8 cellular contexts compared by ENCODE assay signal in genomic region chr6:31546962-31547726, GRCh38. TPM values are rescaled to one million over a fixed set of nuclear protein-coding genes. Genes with fewer than 3 reads are reported as not detected.
DNase-seq lines count a peak whose midpoint lies in the region; ATAC-seq and TF ChIP-seq lines count a peak whose summit lies in the region.

Gene NFKBIL1, plus strand, starts transcription at chr6:31547608. Its CDS starts 87 bp downstream, at chr6:31547695.

- peaks cover 34% of the 10 kb centered on the region for H3K4me1 Mint-ChIP-seq in dendritic cell treated with granulocyte-macrophage colony-stimulating factor and Interleukin-4, amounts not matched to agents 40 ng/mL and 50 ng/mL, for 4 days (ENCODE audit: low read depth)

- intact Hi-C loops in dendritic cell treated with granulocyte-macrophage colony-stimulating factor and Interleukin-4, amounts not matched to agents 40 ng/mL and 50 ng/mL, for 4 days (cut with micrococcal nuclease): loop anchor here (2.0 to 5.0 kb wide), 2 partner anchors 52 to 285 kb away; no protein-coding TSS in a partner anchor

- DNase-seq in AG09309 (ENCODE audit: low read depth) (peak; percentile 93), NCI-H748 (lab: John Stamatoyannopoulos, UW; ENCODE audit: unreplicated experiment) (peak; percentile 99), left lobe of liver (ENCODE audit: low spot score) (peak; percentile 95)
- DNase-seq in activated CD4-positive, alpha-beta T cell treated with anti-CD3 and anti-CD28 coated beads, Interleukin-2, amount 50 U/mL, for 24 hours (ENCODE audit: low read depth in 1 of 2, low spot score in 1 of 2): peak; percentile 77 to 91
- peak; percentile 92 for DNase-seq in stimulated activated CD4-positive, alpha-beta T cell treated with anti-CD3 and anti-CD28 coated beads, Interleukin-2, amount 100 ng/mL, for 24 hours

- H3K27ac Mint-ChIP-seq in dendritic cell treated with granulocyte-macrophage colony-stimulating factor and Interleukin-4, amounts not matched to agents 40 ng/mL and 50 ng/mL, for 4 days: peak within 1 kb of the TSS; percentile 80

- peak; percentile 59 for ATAC-seq in HG03520 (IDR thresholded peaks at IDR 0.05; ENCODE audit: unreplicated experiment)
- ATAC-seq in left lobe of liver: peak; percentile 92

- peak within 1 kb of the TSS; percentile 77 for H3K4me3 Mint-ChIP-seq in dendritic cell treated with granulocyte-macrophage colony-stimulating factor and Interleukin-4, amounts not matched to agents 40 ng/mL and 50 ng/mL, for 4 days

- no peaks in the 10 kb centered on the region for H3K9me3 Mint-ChIP-seq in dendritic cell treated with granulocyte-macrophage colony-stimulating factor and Interleukin-4, amounts not matched to agents 40 ng/mL and 50 ng/mL, for 4 days

- TF ChIP-seq POLR2A in GM19193 (IDR thresholded peaks at IDR 0.05; ENCODE audit: extremely low read depth, insufficient read depth, insufficient read length): peak; percentile 56

- H3K36me3 Mint-ChIP-seq in dendritic cell treated with granulocyte-macrophage colony-stimulating factor and Interleukin-4, amounts not matched to agents 40 ng/mL and 50 ng/mL, for 4 days (ENCODE audit: low read depth): peaks cover 28% of the 10 kb centered on the region

- peak within 1 kb of the TSS; percentile 55 for H3K4me3 ChIP-seq in AG09309 (ENCODE audit: control insufficient read depth, low read depth, low read length)

- no peaks in the 10 kb centered on the region for H3K27me3 Mint-ChIP-seq in dendritic cell treated with granulocyte-macrophage colony-stimulating factor and Interleukin-4, amounts not matched to agents 40 ng/mL and 50 ng/mL, for 4 days

- no peak for TF ChIP-seq CTCF in AG09309 (IDR thresholded peaks at IDR 0.05; ENCODE audit: control insufficient read depth, insufficient read depth, low read depth, low read length, missing control alignments)

RNA-seq across cellular contexts. Expression of gene NFKBIL1, which starts in this region (rescaled TPM):
- 9.4 TPM for total RNA-seq in left lobe of liver

Comparison
In these comparisons a context has a peak if more than half of its experiments do, and no peak if none do; other contexts are left out.
1. Peak in every context shown above with its lines: DNase-seq, ATAC-seq and H3K4me3 ChIP-seq.